In the genomic region with DNA sequence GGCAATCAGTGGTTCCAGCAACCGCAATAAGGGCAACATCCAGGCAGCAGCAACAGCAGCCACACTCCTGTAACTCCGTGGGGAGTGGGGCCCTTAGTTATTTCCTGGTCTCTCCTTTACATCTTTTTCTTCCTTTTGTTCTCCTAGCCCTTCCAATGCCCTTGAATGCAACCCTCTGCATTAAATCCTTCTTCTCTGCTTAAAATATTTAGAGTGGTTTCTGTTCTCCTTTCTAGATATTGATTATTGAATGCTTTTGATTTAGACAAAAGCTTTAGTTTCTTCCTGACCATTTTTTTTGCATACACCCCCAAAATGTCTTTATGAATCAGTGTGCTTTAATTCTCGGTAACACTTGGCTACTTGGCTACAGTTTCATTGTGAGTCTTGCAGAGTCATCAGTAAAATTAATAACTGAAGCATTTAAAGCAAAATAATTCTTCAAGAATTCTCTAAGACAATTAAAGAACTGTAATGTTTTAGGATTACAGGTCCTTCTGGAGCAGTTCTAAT, we compare ENCODE assay signal across 19 cellular contexts.
A peak's percentile ranks its signal among the peaks of the same experiment; 100 is the strongest.
DNase-seq lines count a peak whose midpoint lies in the region; ATAC-seq, FAIRE-seq and TF ChIP-seq lines count a peak whose summit lies in the region.
"Had no signal": no experiment of that assay in that cellular context is flagged by ENCODE, and none has a peak within 500 bp of the region (broad histone marks: within the 10 kb centered on the region; RNA-seq: fewer than 3 reads in every experiment).

No MANE protein-coding gene starts in this region.

- no peaks in the 10 kb centered on the region for H3K36me3 ChIP-seq in neural progenitor cell
- H3K36me3 ChIP-seq: cardiac muscle cell, stomach had no signal

- no peak overlapping the region for H3K4me3 Mint-ChIP-seq in stimulated activated memory B cell treated with anti-CD40 and anti-IgM and Interleukin-4, amounts not matched to agents 10 μg/mL and 1 μg/mL and 100 μg/mL, for 72 hours
- H3K4me3 Mint-ChIP-seq in neural progenitor cell (no peak overlapping the region), endothelial cell (ENCODE audit: unreplicated experiment) (no peak overlapping the region)
- H3K4me3 Mint-ChIP-seq: activated CD8-positive, alpha-beta memory T cell treated with anti-CD3 and anti-CD28 coated beads, Interleukin-2, amount 10 ng/mL, durations not matched to agents 7 days and 5 days; activated naive CD4-positive, alpha-beta T cell treated with anti-CD3 and anti-CD28 coated beads, Interleukin-2, amount 50 U/mL, for 24 hours; effector memory CD8-positive, alpha-beta T cell had no signal

- no peak overlapping the region for H3K4me2 ChIP-seq in neural progenitor cell
- H3K4me2 ChIP-seq: SK-N-SH had no signal

- no peaks in the 10 kb centered on the region for H4K20me1 ChIP-seq in neural progenitor cell (ENCODE audit: low read depth)

- H3K9ac ChIP-seq in neural progenitor cell, result no peak overlapping the region
- H3K9ac ChIP-seq: SK-N-SH had no signal

- H3K4me1 ChIP-seq in neural progenitor cell, result no peaks in the 10 kb centered on the region
- H3K4me1 ChIP-seq: stomach had no signal

- no peaks in the 10 kb centered on the region for H3K9me3 Mint-ChIP-seq in stimulated activated memory B cell treated with anti-CD40 and anti-IgM and Interleukin-4, amounts not matched to agents 10 μg/mL and 1 μg/mL and 100 μg/mL, for 72 hours
- H3K9me3 Mint-ChIP-seq in neural progenitor cell, result no peaks in the 10 kb centered on the region
- H3K9me3 Mint-ChIP-seq in endothelial cell (ENCODE audit: unreplicated experiment), result no peaks in the 10 kb centered on the region
- H3K9me3 Mint-ChIP-seq: activated naive CD4-positive, alpha-beta T cell treated with anti-CD3 and anti-CD28 coated beads, Interleukin-2, amount 50 U/mL, for 24 hours had no signal

- H3K4me1 Mint-ChIP-seq in stimulated activated memory B cell treated with anti-CD40 and anti-IgM and Interleukin-4, amounts not matched to agents 10 μg/mL and 1 μg/mL and 100 μg/mL, for 72 hours, result no peaks in the 10 kb centered on the region
- H3K4me1 Mint-ChIP-seq in neural progenitor cell (peaks cover 3% of the 10 kb centered on the region), endothelial cell (ENCODE audit: unreplicated experiment) (peaks cover 3% of the 10 kb centered on the region)
- H3K4me1 Mint-ChIP-seq: activated CD8-positive, alpha-beta memory T cell treated with anti-CD3 and anti-CD28 coated beads, Interleukin-2, amount 10 ng/mL, durations not matched to agents 7 days and 5 days; activated naive CD4-positive, alpha-beta T cell treated with anti-CD3 and anti-CD28 coated beads, Interleukin-2, amount 50 U/mL, for 24 hours had no signal

- no peaks in the 10 kb centered on the region for H3K27me3 Mint-ChIP-seq in stimulated activated memory B cell treated with anti-CD40 and anti-IgM and Interleukin-4, amounts not matched to agents 10 μg/mL and 1 μg/mL and 100 μg/mL, for 72 hours
- peaks cover 8% of the 10 kb centered on the region for H3K27me3 Mint-ChIP-seq in neural progenitor cell (ENCODE audit: insufficient read depth, low read depth)
- H3K27me3 Mint-ChIP-seq in endothelial cell (ENCODE audit: unreplicated experiment), result peaks cover 2% of the 10 kb centered on the region
- H3K27me3 Mint-ChIP-seq: activated CD8-positive, alpha-beta memory T cell treated with anti-CD3 and anti-CD28 coated beads, Interleukin-2, amount 10 ng/mL, durations not matched to agents 7 days and 5 days; activated naive CD4-positive, alpha-beta T cell treated with anti-CD3 and anti-CD28 coated beads, Interleukin-2, amount 50 U/mL, for 24 hours; effector memory CD8-positive, alpha-beta T cell had no signal

- TF ChIP-seq CTCF in neural progenitor cell (IDR thresholded peaks at IDR 0.05), result no peak
- no peak for TF ChIP-seq CTCF in endothelial cell (IDR thresholded peaks at IDR 0.05; ENCODE audit: unreplicated experiment)

- H3K79me2 ChIP-seq in neural progenitor cell (ENCODE audit: low read depth), result no peaks in the 10 kb centered on the region

- no peaks in the 10 kb centered on the region for H3K27me3 ChIP-seq in neural progenitor cell
- H3K27me3 ChIP-seq: cardiac muscle cell, stomach had no signal

- H3K9me3 ChIP-seq in neural progenitor cell (ENCODE audit: low read depth), result no peaks in the 10 kb centered on the region
- H3K9me3 ChIP-seq: SK-N-SH, stomach had no signal

- no peaks in the 10 kb centered on the region for H3K36me3 Mint-ChIP-seq in stimulated activated memory B cell treated with anti-CD40 and anti-IgM and Interleukin-4, amounts not matched to agents 10 μg/mL and 1 μg/mL and 100 μg/mL, for 72 hours
- no peaks in the 10 kb centered on the region for H3K36me3 Mint-ChIP-seq in neural progenitor cell
- H3K36me3 Mint-ChIP-seq in endothelial cell (ENCODE audit: low read depth, unreplicated experiment), result no peaks in the 10 kb centered on the region
- H3K36me3 Mint-ChIP-seq: activated CD8-positive, alpha-beta memory T cell treated with anti-CD3 and anti-CD28 coated beads, Interleukin-2, amount 10 ng/mL, durations not matched to agents 7 days and 5 days; activated naive CD4-positive, alpha-beta T cell treated with anti-CD3 and anti-CD28 coated beads, Interleukin-2, amount 50 U/mL, for 24 hours had no signal

- H3F3A ChIP-seq in neural progenitor cell (ENCODE audit: low read depth), result no peaks in the 10 kb centered on the region

- H3K27ac Mint-ChIP-seq in stimulated activated memory B cell treated with anti-CD40 and anti-IgM and Interleukin-4, amounts not matched to agents 10 μg/mL and 1 μg/mL and 100 μg/mL, for 72 hours, result no peak overlapping the region
- no peak overlapping the region for H3K27ac Mint-ChIP-seq in neural progenitor cell
- no peak overlapping the region for H3K27ac Mint-ChIP-seq in endothelial cell (ENCODE audit: unreplicated experiment)
- H3K27ac Mint-ChIP-seq: activated CD8-positive, alpha-beta memory T cell treated with anti-CD3 and anti-CD28 coated beads, Interleukin-2, amount 10 ng/mL, durations not matched to agents 7 days and 5 days; activated naive CD4-positive, alpha-beta T cell treated with anti-CD3 and anti-CD28 coated beads, Interleukin-2, amount 50 U/mL, for 24 hours; effector memory CD8-positive, alpha-beta T cell had no signal

- H3K4me3 ChIP-seq in neural progenitor cell, result no peak overlapping the region
- H3K4me3 ChIP-seq: cardiac muscle cell, lung, stomach had no signal

- ATAC-seq in GM18873 (IDR thresholded peaks at IDR 0.05; ENCODE audit: low FRiP score, unreplicated experiment) (peak; percentile 81), GM21529 (IDR thresholded peaks at IDR 0.05; ENCODE audit: unreplicated experiment) (peak; percentile 77), HG03039 (IDR thresholded peaks at IDR 0.05; ENCODE audit: unreplicated experiment) (peak; percentile 62)
- ATAC-seq in stimulated activated memory B cell treated with anti-CD40 and anti-IgM and Interleukin-4, amounts not matched to agents 10 μg/mL and 1 μg/mL and 100 μg/mL, for 72 hours, result peak; percentile 13
- ATAC-seq: activated CD8-positive, alpha-beta memory T cell treated with anti-CD3 and anti-CD28 coated beads, Interleukin-2, amount 10 ng/mL, durations not matched to agents 7 days and 5 days; effector memory CD8-positive, alpha-beta T cell; sciatic nerve had no signal

- no peak for FAIRE-seq in HTR-8/SVneo (lab: Jason Lieb, UNC)
- FAIRE-seq: GM18507 had no signal

- no peak overlapping the region for H3K27ac ChIP-seq in neural progenitor cell
- H3K27ac ChIP-seq: C4-2B, cardiac muscle cell, stomach had no signal

- no peak overlapping the region for H2AFZ ChIP-seq in neural progenitor cell (replicated peaks)

- DNase-seq in HTR-8/SVneo (ENCODE audit: insufficient read length, low spot score), result no peak
- DNase-seq in neural progenitor cell (ENCODE audit: low spot score), result no peak
- no peak for DNase-seq in endothelial cell (ENCODE audit: low spot score)
- DNase-seq: activated CD8-positive, alpha-beta memory T cell treated with anti-CD3 and anti-CD28 coated beads, Interleukin-2, amount 10 ng/mL, durations not matched to agents 7 days and 5 days; effector memory CD8-positive, alpha-beta T cell; foreskin fibroblast; NCI-H345; SK-N-SH; stomach had no signal

Comparison
In these comparisons a context has a peak if more than half of its experiments do, and no peak if none do; other contexts are left out.
1. ATAC-seq: peak in every context shown above with its lines; median percentile 81 in GM18873; 77 in GM21529; 62 in HG03039; 13 in stimulated activated memory B cell treated with anti-CD40 and anti-IgM and Interleukin-4, amounts not matched to agents 10 μg/mL and 1 μg/mL and 100 μg/mL, for 72 hours.